8 cellular contexts compared by ENCODE assay signal in the genomic region with DNA sequence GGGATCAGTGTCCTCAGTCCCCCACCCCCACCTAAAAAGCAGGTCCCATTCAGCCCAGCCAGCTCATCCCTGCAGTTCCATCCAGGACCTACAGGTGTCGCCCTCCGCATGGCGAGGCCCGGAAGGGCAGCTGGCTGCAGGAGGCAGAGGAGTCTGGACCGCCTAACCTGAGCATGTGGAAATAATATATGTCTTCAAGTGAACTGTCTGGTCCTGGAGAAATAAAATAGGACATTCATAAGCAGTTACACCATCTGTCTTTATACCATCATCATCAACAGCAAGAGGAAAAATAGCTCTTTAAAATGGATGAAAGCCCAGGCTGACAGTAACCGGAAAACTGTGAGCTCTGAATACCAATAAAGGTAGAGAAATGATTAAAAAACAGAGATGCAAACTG.
DNase-seq lines count a peak whose midpoint lies in the region; ATAC-seq and TF ChIP-seq lines count a peak whose summit lies in the region.

No MANE protein-coding gene starts in this region.

- H3K27ac Mint-ChIP-seq in activated T-cell treated with anti-CD3 and anti-CD28 coated beads, Interleukin-2, amount 50 U/mL, for 72 hours, result no peak overlapping the region

- no peak overlapping the region for H3K4me3 Mint-ChIP-seq in activated T-cell treated with anti-CD3 and anti-CD28 coated beads, Interleukin-2, amount 50 U/mL, for 72 hours

- H3K9me3 ChIP-seq in AG04450 (ENCODE audit: control insufficient read depth, insufficient read depth, low read length) (no peaks in the 10 kb centered on the region), OCI-LY1 (ENCODE audit: low read length) (no peaks in the 10 kb centered on the region)

- no peaks in the 10 kb centered on the region for H3K27me3 Mint-ChIP-seq in activated T-cell treated with anti-CD3 and anti-CD28 coated beads, Interleukin-2, amount 50 U/mL, for 72 hours (ENCODE audit: low read depth)

- no peaks in the 10 kb centered on the region for H3K9me3 Mint-ChIP-seq in activated T-cell treated with anti-CD3 and anti-CD28 coated beads, Interleukin-2, amount 50 U/mL, for 72 hours

- H3K36me3 Mint-ChIP-seq in activated T-cell treated with anti-CD3 and anti-CD28 coated beads, Interleukin-2, amount 50 U/mL, for 72 hours (ENCODE audit: insufficient read depth in 2 of 2), result no peaks in the 10 kb centered on the region

- no peaks in the 10 kb centered on the region for H4K20me1 ChIP-seq in OCI-LY1 (ENCODE audit: insufficient read depth, low read length)

- no peak overlapping the region for H3K27ac ChIP-seq in AG04450 (ENCODE audit: low read depth, low read length)
- H3K27ac ChIP-seq in OCI-LY1 (ENCODE audit: low read depth, low read length, poor library complexity, severe bottlenecking), result no peak overlapping the region

- no peaks in the 10 kb centered on the region for H3F3A ChIP-seq in OCI-LY1 (ENCODE audit: insufficient read depth, low read length)

- no peak overlapping the region for H3K9ac ChIP-seq in OCI-LY1 (ENCODE audit: low read length)

- H3K4me2 ChIP-seq in OCI-LY1 (ENCODE audit: low read length), result no peak overlapping the region

- CTCF ChIA-PET in AG04450 (lab: Charles Lee), result interaction anchor here (0.5 to 3.2 kb wide), 129 partner anchors 8 to 1202 kb away, joined by 3 to 120 read pairs (median 5); a partner anchor contains a TSS

- H3K27me3 ChIP-seq in AG04450 (ENCODE audit: control insufficient read depth, insufficient read depth, low read length) (no peaks in the 10 kb centered on the region), OCI-LY1 (ENCODE audit: insufficient read depth, low read length) (no peaks in the 10 kb centered on the region)

- no peaks in the 10 kb centered on the region for H3K9me2 ChIP-seq in OCI-LY1 (ENCODE audit: low read depth, low read length)

- H3K4me3 ChIP-seq in AG04450 (ENCODE audit: low read depth, low read length) (no peak overlapping the region), OCI-LY1 (ENCODE audit: low read depth, low read length, poor library complexity, severe bottlenecking) (no peak overlapping the region), fibroblast of the aortic adventitia (ENCODE audit: low read depth, low read length) (no peak overlapping the region)

- ATAC-seq in HG03378 (IDR thresholded peaks at IDR 0.05; ENCODE audit: unreplicated experiment), result peak; percentile 53
- ATAC-seq in activated T-cell treated with anti-CD3 and anti-CD28 coated beads, Interleukin-2, amount 50 U/mL, for 72 hours (replicated peaks in 1 of 2), result peak; percentile 62 to 64

- TF ChIP-seq CTCF in AG04450 (IDR thresholded peaks at IDR 0.05; ENCODE audit: low read depth, low read length) (peak; percentile 100), GM13977 (IDR thresholded peaks at IDR 0.05; ENCODE audit: extremely low read depth, insufficient read depth, missing control alignments) (peak; percentile 99), OCI-LY1 (IDR thresholded peaks at IDR 0.05; ENCODE audit: low read length) (peak; percentile 96), fibroblast of the aortic adventitia (IDR thresholded peaks at IDR 0.05; ENCODE audit: insufficient read depth, low read length) (peak; percentile 100)

- POLR2A ChIA-PET in AG04450 (lab: Yijun Ruan, JAX), result interaction anchor here (0.5 to 0.7 kb wide), 6 partner anchors 188 to 555 kb away, joined by 3 to 9 read pairs (median 3); no protein-coding TSS in a partner anchor

- in situ Hi-C loops in GM13977 (cut with MboI; ENCODE audit: low pct_unique_long_range_greater_than_20kb, low sequenced_read_pairs, unreplicated experiment), result loop anchor here (25.0 kb wide), 1 partner anchor 355 kb away; no protein-coding TSS in a partner anchor

- no peaks in the 10 kb centered on the region for H3K79me2 ChIP-seq in OCI-LY1 (ENCODE audit: insufficient read depth, low read length)

- DNase-seq in AG04450 (ENCODE audit: low read depth, low spot score), result no peak
- DNase-seq in GM13977 (ENCODE audit: low spot score), result peak; percentile 63
- DNase-seq in activated T-cell treated with anti-CD3 and anti-CD28 coated beads, Interleukin-2, amount 50 U/mL, for 72 hours, result peak; percentile 76 to 77
- DNase-seq in fibroblast of the aortic adventitia (ENCODE audit: low read depth), result peak; percentile 78
- DNase-seq in occipital lobe (lab: John Stamatoyannopoulos, UW), result peak; percentile 31
- peak; percentile 88 for DNase-seq in superior temporal gyrus (ENCODE audit: extremely low spot score)

- no peaks in the 10 kb centered on the region for H3K36me3 ChIP-seq in OCI-LY1 (ENCODE audit: insufficient read depth, low read length)

- no peaks in the 10 kb centered on the region for H3K4me1 ChIP-seq in OCI-LY1 (ENCODE audit: insufficient read depth, low read length, severe bottlenecking)

- no peak overlapping the region for H2AFZ ChIP-seq in OCI-LY1 (ENCODE audit: low read length)

- H3K4me1 Mint-ChIP-seq in activated T-cell treated with anti-CD3 and anti-CD28 coated beads, Interleukin-2, amount 50 U/mL, for 72 hours (ENCODE audit: low read depth), result peaks cover 5% of the 10 kb centered on the region
